Comparison of ENCODE assay signal across 18 cellular contexts in genomic region chr1:30974536-30974935, GRCh38.
A peak's percentile ranks its signal among the peaks of the same experiment; 100 is the strongest.
DNase-seq lines count a peak whose midpoint lies in the region; ATAC-seq and TF ChIP-seq lines count a peak whose summit lies in the region.
"Had no signal": no experiment of that assay in that cellular context is flagged by ENCODE, and none has a peak within 500 bp of the region (broad histone marks: within the 10 kb centered on the region; RNA-seq: fewer than 3 reads in every experiment).

No MANE protein-coding gene starts in this region.

- H3K27ac Mint-ChIP-seq in activated T-cell treated with anti-CD3 and anti-CD28 coated beads, Interleukin-2, amount 50 U/mL, for 72 hours = peak overlapping the region; percentile 54
- H3K27ac Mint-ChIP-seq in neural progenitor cell = no peak overlapping the region
- H3K27ac Mint-ChIP-seq: CD8-positive, alpha-beta T cell had no signal

- H3K27me3 Mint-ChIP-seq in activated T-cell treated with anti-CD3 and anti-CD28 coated beads, Interleukin-2, amount 50 U/mL, for 72 hours (ENCODE audit: low read depth) = no peaks in the 10 kb centered on the region
- peaks cover under 1% of the 10 kb centered on the region for H3K27me3 Mint-ChIP-seq in neural progenitor cell (ENCODE audit: insufficient read depth, low read depth)

- no peaks in the 10 kb centered on the region for H3K9me3 ChIP-seq in neural progenitor cell (ENCODE audit: low read depth)
- H3K9me3 ChIP-seq: Peyer's patch had no signal

- H3K36me3 ChIP-seq in neural progenitor cell = peaks cover 28% of the 10 kb centered on the region

- no peak for ATAC-seq in activated T-cell treated with anti-CD3 and anti-CD28 coated beads, Interleukin-2, amount 50 U/mL, for 72 hours (replicated peaks in 1 of 2)
- ATAC-seq in GM18505 (IDR thresholded peaks at IDR 0.05; ENCODE audit: unreplicated experiment) = no peak
- ATAC-seq: CD8-positive, alpha-beta T cell had no signal

- H3F3A ChIP-seq in neural progenitor cell (ENCODE audit: low read depth) = peaks cover 58% of the 10 kb centered on the region

- H2AFZ ChIP-seq in neural progenitor cell (replicated peaks) = no peak overlapping the region

- DNase-seq in activated T-cell treated with anti-CD3 and anti-CD28 coated beads, Interleukin-2, amount 50 U/mL, for 72 hours = no peak
- no peak for DNase-seq in activated T-cell treated with anti-CD3 and anti-CD28 coated beads for 4 hours
- DNase-seq in D341Med (ENCODE audit: low spot score) = peak; percentile 61
- peak; percentile 64 for DNase-seq in NCI-H69 (lab: John Stamatoyannopoulos, UW)
- peak; percentile 29 for DNase-seq in neural progenitor cell (ENCODE audit: low spot score)
- no peak for DNase-seq in NCI-H226
- DNase-seq in NCI-H187 treated with DMSO at 0.1 percent for 48 hours (lab: John Stamatoyannopoulos, UW) = no peak
- DNase-seq: ACHN; CD8-positive, alpha-beta T cell; DMS153; H9; IMR-90; Kasumi-1; NCI-H1105 treated with DMSO at 0.1 percent for 48 hours; NCI-H2029; Peyer's patch; SHP77 had no signal

- no peak overlapping the region for H3K9ac ChIP-seq in neural progenitor cell

- no peak overlapping the region for H3K4me3 Mint-ChIP-seq in activated T-cell treated with anti-CD3 and anti-CD28 coated beads, Interleukin-2, amount 50 U/mL, for 72 hours
- no peak overlapping the region for H3K4me3 Mint-ChIP-seq in neural progenitor cell
- H3K4me3 Mint-ChIP-seq: CD8-positive, alpha-beta T cell; H9 had no signal

- peaks cover 95% of the 10 kb centered on the region for H4K20me1 ChIP-seq in neural progenitor cell (ENCODE audit: low read depth)

- no peaks in the 10 kb centered on the region for H3K9me3 Mint-ChIP-seq in activated T-cell treated with anti-CD3 and anti-CD28 coated beads, Interleukin-2, amount 50 U/mL, for 72 hours
- H3K9me3 Mint-ChIP-seq in neural progenitor cell = no peaks in the 10 kb centered on the region
- H3K9me3 Mint-ChIP-seq: CD8-positive, alpha-beta T cell; H9 had no signal

- H3K4me3 ChIP-seq in neural progenitor cell = no peak overlapping the region
- H3K4me3 ChIP-seq: Peyer's patch had no signal

- peaks cover 33% of the 10 kb centered on the region for H3K4me1 Mint-ChIP-seq in activated T-cell treated with anti-CD3 and anti-CD28 coated beads, Interleukin-2, amount 50 U/mL, for 72 hours (ENCODE audit: low read depth)
- peaks cover 3% of the 10 kb centered on the region for H3K4me1 Mint-ChIP-seq in neural progenitor cell

- peaks cover 3% of the 10 kb centered on the region for H3K4me1 ChIP-seq in neural progenitor cell

- H3K27ac ChIP-seq in neural progenitor cell = peak overlapping the region; percentile 35

- peak overlapping the region; percentile 16 for H3K4me2 ChIP-seq in neural progenitor cell

- no peak for TF ChIP-seq CTCF in neural progenitor cell (IDR thresholded peaks at IDR 0.05)

- H3K79me2 ChIP-seq in neural progenitor cell (ENCODE audit: low read depth) = peaks cover 98% of the 10 kb centered on the region

- no peaks in the 10 kb centered on the region for H3K27me3 ChIP-seq in neural progenitor cell
- H3K27me3 ChIP-seq: Peyer's patch had no signal

- TF ChIP-seq POLR2A in GM18505 (IDR thresholded peaks at IDR 0.05; ENCODE audit: borderline replicate concordance, extremely low read depth, insufficient read depth, insufficient read length) = no peak

- peaks cover 5 to 34% of the 10 kb centered on the region in 2 donors for H3K36me3 Mint-ChIP-seq in activated T-cell treated with anti-CD3 and anti-CD28 coated beads, Interleukin-2, amount 50 U/mL, for 72 hours (ENCODE audit: insufficient read depth in 2 of 2)
- H3K36me3 Mint-ChIP-seq in neural progenitor cell = peaks cover 38% of the 10 kb centered on the region

Comparison
In these comparisons a context has a peak if more than half of its experiments do, and no peak if none do; other contexts are left out.
1. DNase-seq: peak in D341Med (single experiment), NCI-H69 (single experiment) and neural progenitor cell (single experiment); none in activated T-cell treated with anti-CD3 and anti-CD28 coated beads, Interleukin-2, amount 50 U/mL, for 72 hours (0 of 2), activated T-cell treated with anti-CD3 and anti-CD28 coated beads for 4 hours (single experiment), NCI-H226 (single experiment) and NCI-H187 treated with DMSO at 0.1 percent for 48 hours (single experiment).